In the genomic region with DNA sequence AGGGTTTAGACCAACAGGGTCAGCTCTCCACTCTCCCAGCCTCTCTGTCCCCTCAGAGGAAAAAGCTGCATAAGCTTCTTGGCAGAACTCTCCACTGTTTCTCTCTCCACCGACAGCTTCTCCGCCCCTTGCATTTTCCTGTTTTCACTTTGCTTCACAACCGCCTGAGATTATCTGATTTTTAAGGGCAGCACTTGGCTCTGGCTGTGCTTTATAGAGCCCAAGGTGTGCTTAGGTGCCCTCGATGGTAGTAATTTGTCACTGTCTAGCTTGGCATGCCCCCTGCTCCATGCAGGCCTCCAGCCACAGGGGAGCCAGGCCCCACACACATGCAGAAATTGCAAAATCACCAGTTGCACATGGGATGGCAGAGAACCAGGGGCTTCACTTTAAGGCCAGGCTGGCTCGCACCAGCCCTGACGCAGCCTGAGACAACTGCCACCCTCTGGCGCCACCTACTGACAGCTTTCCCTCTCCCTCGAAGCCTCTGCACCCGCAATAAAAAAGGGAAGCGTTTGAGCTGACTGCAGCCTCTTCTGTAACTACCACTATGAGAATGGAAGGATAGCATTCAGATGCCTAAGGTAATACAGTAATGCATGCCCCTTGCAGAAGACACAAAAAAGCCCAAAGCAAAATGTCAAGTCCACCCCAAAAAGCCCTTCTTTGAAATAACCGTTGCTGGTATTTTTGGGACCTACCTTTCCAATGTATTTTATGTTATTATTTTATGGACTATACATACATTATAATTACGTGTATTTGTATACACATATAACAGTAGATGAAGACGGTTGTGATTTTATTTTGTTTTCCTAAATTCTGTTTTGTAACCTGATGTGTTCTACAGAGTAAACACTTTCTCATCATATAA, we compare ENCODE assay signal across 8 cellular contexts. TPM values are rescaled to one million over a fixed set of nuclear protein-coding genes. Genes with fewer than 3 reads are reported as not detected.
A peak's percentile ranks its signal among the peaks of the same experiment; 100 is the strongest.
DNase-seq lines count a peak whose midpoint lies in the region; ATAC-seq and TF ChIP-seq lines count a peak whose summit lies in the region.

No MANE protein-coding gene starts in this region.

- H3K9me3 Mint-ChIP-seq in activated T-helper 1 cell treated with anti-CD3 and anti-CD28 coated beads, Interleukin-12 subunit alpha, Interleukin-12 subunit beta, Interleukin-2, Interleukin-4 antibody, amounts not matched to agents 30 ng/mL and 10 ng/mL and 1 ng/mL, durations not matched to agents 14 hours and 24 hours and 36 hours = no peaks in the 10 kb centered on the region

- no peak overlapping the region for H3K27ac ChIP-seq in DOHH2 (ENCODE audit: low read depth, low read length)
- no peak overlapping the region for H3K27ac ChIP-seq in osteoblast (ENCODE audit: low read depth, low read length)
- no peak overlapping the region for H3K27ac ChIP-seq in thyroid gland

- intact Hi-C loops in activated T-helper 1 cell treated with anti-CD3 and anti-CD28 coated beads, Interleukin-12 subunit alpha, Interleukin-12 subunit beta, Interleukin-2, Interleukin-4 antibody, amounts not matched to agents 30 ng/mL and 10 ng/mL and 1 ng/mL, durations not matched to agents 14 hours and 24 hours and 36 hours (cut with micrococcal nuclease) = loop anchor here (5.0 kb wide), 2 partner anchors 466 to 701 kb away; no protein-coding TSS in a partner anchor
- intact Hi-C loops in thyroid gland (cut with DNase I) = no loop called here

- TF ChIP-seq CTCF in DOHH2 (IDR thresholded peaks at IDR 0.05; ENCODE audit: low read depth, low read length, poor library complexity, severe bottlenecking) = peak; percentile 85
- peak; percentile 83 for TF ChIP-seq CTCF in fibroblast of villous mesenchyme (IDR thresholded peaks at IDR 0.05; ENCODE audit: insufficient read depth, low read depth, low read length)
- peak; percentile 84 for TF ChIP-seq CTCF in osteoblast (IDR thresholded peaks at IDR 0.05; ENCODE audit: extremely low read depth, low read depth, low read length)
- TF ChIP-seq CTCF in thyroid gland (IDR thresholded peaks at IDR 0.05) = peak; percentile 46 to 86 (median 80)

- H3K4me2 ChIP-seq in DOHH2 (ENCODE audit: low read length) (no peak overlapping the region; the same call in 1 of the 2 replicates), osteoblast (ENCODE audit: insufficient read depth, low read length) (no peak overlapping the region)

- no peak overlapping the region for H2AFZ ChIP-seq in osteoblast (ENCODE audit: low read length)

- no peak overlapping the region for H3K4me3 ChIP-seq in DOHH2 (ENCODE audit: low read length)
- no peak overlapping the region for H3K4me3 ChIP-seq in fibroblast of villous mesenchyme (ENCODE audit: low read depth, low read length)
- H3K4me3 ChIP-seq in osteoblast (ENCODE audit: insufficient read depth, low read length) = no peak overlapping the region
- no peak overlapping the region for H3K4me3 ChIP-seq in thyroid gland (replicated peaks in 1 of 3)

- H3K9me2 ChIP-seq in DOHH2 (replicated peaks; ENCODE audit: control insufficient read depth, low read length) = no peaks in the 10 kb centered on the region

- H3K4me3 Mint-ChIP-seq in activated T-helper 1 cell treated with anti-CD3 and anti-CD28 coated beads, Interleukin-12 subunit alpha, Interleukin-12 subunit beta, Interleukin-2, Interleukin-4 antibody, amounts not matched to agents 30 ng/mL and 10 ng/mL and 1 ng/mL, durations not matched to agents 14 hours and 24 hours and 36 hours = no peak overlapping the region

- no peak overlapping the region for H3K27ac Mint-ChIP-seq in activated T-helper 1 cell treated with anti-CD3 and anti-CD28 coated beads, Interleukin-12 subunit alpha, Interleukin-12 subunit beta, Interleukin-2, Interleukin-4 antibody, amounts not matched to agents 30 ng/mL and 10 ng/mL and 1 ng/mL, durations not matched to agents 14 hours and 24 hours and 36 hours

- peaks cover 11% of the 10 kb centered on the region for H3K4me1 ChIP-seq in DOHH2 (ENCODE audit: control insufficient read depth, low read length)
- H3K4me1 ChIP-seq in osteoblast (ENCODE audit: insufficient read depth, low read length) = no peaks in the 10 kb centered on the region
- peaks cover 0 to 6% of the 10 kb centered on the region in 2 donors for H3K4me1 ChIP-seq in thyroid gland

- H3K9me3 ChIP-seq in DOHH2 (ENCODE audit: control insufficient read depth, insufficient read depth, low read length) (no peaks in the 10 kb centered on the region), osteoblast (ENCODE audit: low read depth, low read length) (no peaks in the 10 kb centered on the region), thyroid gland (no peaks in the 10 kb centered on the region)

- no peaks in the 10 kb centered on the region for H4K20me1 ChIP-seq in DOHH2 (ENCODE audit: control insufficient read depth, insufficient read depth, low read depth, low read length)
- H4K20me1 ChIP-seq in osteoblast (ENCODE audit: insufficient read depth, low read length) = no peaks in the 10 kb centered on the region

- no peaks in the 10 kb centered on the region for H3F3A ChIP-seq in DOHH2 (ENCODE audit: control insufficient read depth, insufficient read depth)

- WGBS in thyroid gland, 2 donors = 10 to 12% methylated on average over 13 of the region's 13 CpGs

- no peaks in the 10 kb centered on the region for H3K79me2 ChIP-seq in DOHH2 (ENCODE audit: control insufficient read depth, low read length)
- no peaks in the 10 kb centered on the region for H3K79me2 ChIP-seq in osteoblast (ENCODE audit: insufficient read depth, low read length)

- H3K27me3 ChIP-seq in DOHH2 (ENCODE audit: control insufficient read depth, low read length) (no peaks in the 10 kb centered on the region), osteoblast (ENCODE audit: insufficient read depth, low read length) (no peaks in the 10 kb centered on the region), thyroid gland (no peaks in the 10 kb centered on the region)

- H3K27me3 Mint-ChIP-seq in activated T-helper 1 cell treated with anti-CD3 and anti-CD28 coated beads, Interleukin-12 subunit alpha, Interleukin-12 subunit beta, Interleukin-2, Interleukin-4 antibody, amounts not matched to agents 30 ng/mL and 10 ng/mL and 1 ng/mL, durations not matched to agents 14 hours and 24 hours and 36 hours (ENCODE audit: insufficient read depth) = peaks cover 7% of the 10 kb centered on the region

- H3K36me3 Mint-ChIP-seq in activated T-helper 1 cell treated with anti-CD3 and anti-CD28 coated beads, Interleukin-12 subunit alpha, Interleukin-12 subunit beta, Interleukin-2, Interleukin-4 antibody, amounts not matched to agents 30 ng/mL and 10 ng/mL and 1 ng/mL, durations not matched to agents 14 hours and 24 hours and 36 hours (ENCODE audit: low read depth) = no peaks in the 10 kb centered on the region

- ATAC-seq in GM21737 (IDR thresholded peaks at IDR 0.05; ENCODE audit: unreplicated experiment) = peak; percentile 91

- H3K36me3 ChIP-seq in DOHH2 (ENCODE audit: control insufficient read depth, low read length) (no peaks in the 10 kb centered on the region), osteoblast (ENCODE audit: insufficient read depth, low read length) (no peaks in the 10 kb centered on the region), thyroid gland (no peaks in the 10 kb centered on the region)

- TF ChIP-seq POLR2A in thyroid gland (IDR thresholded peaks at IDR 0.05) = no peak

- DNase-seq in Kasumi-1 (lab: John Stamatoyannopoulos, UW) (peak; percentile 82 to 92), RKO (ENCODE audit: low spot score) (peak; percentile 66), fibroblast of villous mesenchyme (ENCODE audit: low read depth) (peak; percentile 50), osteoblast (ENCODE audit: insufficient read length, low spot score, missing footprints) (peak; percentile 88), thyroid gland (peak; percentile 80 to 89)
- peak; percentile 47 for DNase-seq in activated T-helper 1 cell treated with anti-CD3 and anti-CD28 coated beads, Interleukin-12 subunit alpha, Interleukin-12 subunit beta, Interleukin-2, Interleukin-4 antibody, amounts not matched to agents 30 ng/mL and 10 ng/mL and 1 ng/mL, durations not matched to agents 14 hours and 24 hours and 36 hours (ENCODE audit: low spot score)

- no peaks in the 10 kb centered on the region for H3K4me1 Mint-ChIP-seq in activated T-helper 1 cell treated with anti-CD3 and anti-CD28 coated beads, Interleukin-12 subunit alpha, Interleukin-12 subunit beta, Interleukin-2, Interleukin-4 antibody, amounts not matched to agents 30 ng/mL and 10 ng/mL and 1 ng/mL, durations not matched to agents 14 hours and 24 hours and 36 hours (ENCODE audit: low read depth)

RNA-seq across cellular contexts. Expression of gene RIMBP2, which starts 32.0 kb away (rescaled TPM):
- total RNA-seq in activated T-helper 1 cell treated with anti-CD3 and anti-CD28 coated beads, Interleukin-12 subunit alpha, Interleukin-12 subunit beta, Interleukin-2, Interleukin-4 antibody, amounts not matched to agents 30 ng/mL and 10 ng/mL and 1 ng/mL, durations not matched to agents 14 hours and 24 hours and 36 hours = 0.29 TPM in 1 of 2 replicates, not detected in the other
- total RNA-seq in fibroblast of villous mesenchyme (not detected in 2 replicates), osteoblast (not detected in 2 replicates), thyroid gland (1 to 10 TPM in 1 of 4 donors, under 1 TPM in 3; 0.11 to 2.2 (median 0.63) TPM)
